In genomic region chr20:48621256-48622078, GRCh38 we compare ENCODE assay signal across 1 cellular context.
TF ChIP-seq lines count a peak whose summit lies in the region.

No MANE protein-coding gene starts in this region.

TF ChIP-seq in K562, 482 proteins besides CTCF, POLR2A, EP300 and RAD21 (continued from another document):
- TF ChIP-seq PRDM10 (IDR thresholded peaks at IDR 0.05; ENCODE audit: partially characterized antibody), result peak; percentile 40
- no peak for TF ChIP-seq NFE2 (IDR thresholded peaks at IDR 0.05; ENCODE audit: low read depth)
- no peak for TF ChIP-seq PHF8 (IDR thresholded peaks at IDR 0.05; ENCODE audit: borderline replicate concordance, low read length)
- 0 out of 2 replicates have a peak, but pooled peaks have one; percentile 11 for TF ChIP-seq ZNF766 (CRISPR knock-in tag; conservative IDR thresholded peaks at IDR 0.05)
- TF ChIP-seq, protein P1, sequence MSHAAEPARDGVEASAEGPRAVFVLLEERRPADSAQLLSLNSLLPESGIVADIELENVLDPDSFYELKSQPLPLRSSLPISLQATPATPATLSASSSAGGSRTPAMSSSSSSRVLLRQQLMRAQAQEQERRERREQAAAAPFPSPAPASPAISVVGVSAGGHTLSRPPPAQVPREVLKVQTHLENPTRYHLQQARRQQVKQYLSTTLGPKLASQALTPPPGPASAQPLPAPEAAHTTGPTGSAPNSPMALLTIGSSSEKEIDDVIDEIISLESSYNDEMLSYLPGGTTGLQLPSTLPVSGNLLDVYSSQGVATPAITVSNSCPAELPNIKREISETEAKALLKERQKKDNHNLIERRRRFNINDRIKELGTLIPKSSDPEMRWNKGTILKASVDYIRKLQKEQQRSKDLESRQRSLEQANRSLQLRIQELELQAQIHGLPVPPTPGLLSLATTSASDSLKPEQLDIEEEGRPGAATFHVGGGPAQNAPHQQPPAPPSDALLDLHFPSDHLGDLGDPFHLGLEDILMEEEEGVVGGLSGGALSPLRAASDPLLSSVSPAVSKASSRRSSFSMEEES (CRISPR knock-in tag; IDR thresholded peaks at IDR 0.05), result no peak
- TF ChIP-seq ZBTB11 (CRISPR knock-in tag; IDR thresholded peaks at IDR 0.05), result 0 out of 6 replicates have a peak, but pooled peaks of 1 of the 3 experiments have one; percentile 4
- no peak for TF ChIP-seq ZNF740 (CRISPR knock-in tag; IDR thresholded peaks at IDR 0.05)
- TF ChIP-seq ZNF740 (tag; IDR thresholded peaks at IDR 0.05), result 0 out of 4 replicates have a peak, but pooled peaks of 1 of the 2 experiments have one; percentile 16
- TF ChIP-seq ZNF77 (CRISPR knock-in tag; IDR thresholded peaks at IDR 0.05), result no peak
- no peak for TF ChIP-seq SREBF2 (CRISPR knock-in tag; IDR thresholded peaks at IDR 0.05)
- no peak for TF ChIP-seq SAFB (IDR thresholded peaks at IDR 0.05; ENCODE audit: borderline replicate concordance, low read depth, low read length)
- TF ChIP-seq, protein P2, sequence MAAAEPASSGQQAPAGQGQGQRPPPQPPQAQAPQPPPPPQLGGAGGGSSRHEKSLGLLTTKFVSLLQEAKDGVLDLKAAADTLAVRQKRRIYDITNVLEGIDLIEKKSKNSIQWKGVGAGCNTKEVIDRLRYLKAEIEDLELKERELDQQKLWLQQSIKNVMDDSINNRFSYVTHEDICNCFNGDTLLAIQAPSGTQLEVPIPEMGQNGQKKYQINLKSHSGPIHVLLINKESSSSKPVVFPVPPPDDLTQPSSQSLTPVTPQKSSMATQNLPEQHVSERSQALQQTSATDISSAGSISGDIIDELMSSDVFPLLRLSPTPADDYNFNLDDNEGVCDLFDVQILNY (CRISPR knock-in tag; IDR thresholded peaks at IDR 0.05), result no peak
- TF ChIP-seq, protein P3, sequence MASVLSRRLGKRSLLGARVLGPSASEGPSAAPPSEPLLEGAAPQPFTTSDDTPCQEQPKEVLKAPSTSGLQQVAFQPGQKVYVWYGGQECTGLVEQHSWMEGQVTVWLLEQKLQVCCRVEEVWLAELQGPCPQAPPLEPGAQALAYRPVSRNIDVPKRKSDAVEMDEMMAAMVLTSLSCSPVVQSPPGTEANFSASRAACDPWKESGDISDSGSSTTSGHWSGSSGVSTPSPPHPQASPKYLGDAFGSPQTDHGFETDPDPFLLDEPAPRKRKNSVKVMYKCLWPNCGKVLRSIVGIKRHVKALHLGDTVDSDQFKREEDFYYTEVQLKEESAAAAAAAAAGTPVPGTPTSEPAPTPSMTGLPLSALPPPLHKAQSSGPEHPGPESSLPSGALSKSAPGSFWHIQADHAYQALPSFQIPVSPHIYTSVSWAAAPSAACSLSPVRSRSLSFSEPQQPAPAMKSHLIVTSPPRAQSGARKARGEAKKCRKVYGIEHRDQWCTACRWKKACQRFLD (CRISPR knock-in tag; IDR thresholded peaks at IDR 0.05), result no peak
- TF ChIP-seq ZNF277 (CRISPR knock-in tag; IDR thresholded peaks at IDR 0.05; ENCODE audit: borderline replicate concordance), result no peak
- TF ChIP-seq, protein P4, sequence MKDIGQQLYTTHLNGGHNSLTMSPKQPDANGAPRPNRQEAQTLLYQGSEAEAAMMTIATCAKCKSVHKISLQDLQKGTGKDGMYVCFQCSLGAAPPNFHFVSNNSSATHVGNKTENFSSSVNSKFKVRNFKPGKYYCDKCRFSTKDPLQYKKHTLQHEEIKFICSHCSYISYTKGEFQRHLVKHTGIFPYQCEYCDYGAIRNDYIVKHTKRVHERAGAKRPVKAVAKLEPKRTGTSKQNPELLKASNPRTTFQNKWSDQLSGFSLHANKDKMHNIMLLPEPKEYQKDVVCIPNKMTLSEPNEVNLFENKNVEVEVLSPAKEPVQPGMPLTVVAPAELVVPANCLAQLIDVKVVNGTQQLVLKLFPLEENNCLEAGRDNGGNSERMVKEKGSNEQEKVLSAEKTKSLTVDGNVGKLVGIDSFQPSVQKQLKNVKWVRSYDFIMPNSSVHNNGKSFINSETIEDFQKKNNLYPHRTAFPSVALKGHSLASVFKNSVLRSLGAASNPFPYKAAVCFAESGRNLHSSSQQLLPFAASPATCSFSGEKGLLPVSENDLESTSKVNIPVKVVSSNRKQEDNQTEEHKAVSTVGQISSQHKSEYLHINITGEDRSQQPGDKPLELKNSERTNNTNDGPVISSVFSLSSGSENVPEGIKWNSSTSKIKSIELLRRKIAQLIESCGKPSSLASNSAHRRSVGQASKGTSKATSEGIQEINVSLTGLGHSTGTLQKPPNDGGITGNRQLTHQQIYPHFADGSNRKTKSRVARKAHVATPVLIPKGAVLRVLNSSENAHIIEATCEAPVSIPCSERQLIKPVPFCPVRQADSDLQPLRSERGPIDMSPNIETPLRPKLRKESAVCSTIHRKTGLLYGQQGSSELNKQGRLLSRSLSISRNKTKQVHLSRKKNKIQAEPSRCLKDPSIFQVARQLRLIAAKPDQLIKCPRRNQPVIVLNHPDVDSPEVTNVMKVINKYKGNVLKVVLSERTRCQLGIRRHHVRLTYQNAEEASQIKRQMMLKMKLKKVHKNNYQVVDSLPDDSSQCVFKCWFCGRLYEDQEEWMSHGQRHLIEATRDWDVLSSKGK (CRISPR knock-in tag; IDR thresholded peaks at IDR 0.05), result no peak
- TF ChIP-seq IRF9 (tag; IDR thresholded peaks at IDR 0.05), result no peak
- TF ChIP-seq DNMT1 (IDR thresholded peaks at IDR 0.05), result no peak
- no peak for TF ChIP-seq CREBBP (IDR thresholded peaks at IDR 0.05; ENCODE audit: low read depth, low read length)
- no peak for TF ChIP-seq HDAC1 (IDR thresholded peaks at IDR 0.05)
- TF ChIP-seq, protein P5, sequence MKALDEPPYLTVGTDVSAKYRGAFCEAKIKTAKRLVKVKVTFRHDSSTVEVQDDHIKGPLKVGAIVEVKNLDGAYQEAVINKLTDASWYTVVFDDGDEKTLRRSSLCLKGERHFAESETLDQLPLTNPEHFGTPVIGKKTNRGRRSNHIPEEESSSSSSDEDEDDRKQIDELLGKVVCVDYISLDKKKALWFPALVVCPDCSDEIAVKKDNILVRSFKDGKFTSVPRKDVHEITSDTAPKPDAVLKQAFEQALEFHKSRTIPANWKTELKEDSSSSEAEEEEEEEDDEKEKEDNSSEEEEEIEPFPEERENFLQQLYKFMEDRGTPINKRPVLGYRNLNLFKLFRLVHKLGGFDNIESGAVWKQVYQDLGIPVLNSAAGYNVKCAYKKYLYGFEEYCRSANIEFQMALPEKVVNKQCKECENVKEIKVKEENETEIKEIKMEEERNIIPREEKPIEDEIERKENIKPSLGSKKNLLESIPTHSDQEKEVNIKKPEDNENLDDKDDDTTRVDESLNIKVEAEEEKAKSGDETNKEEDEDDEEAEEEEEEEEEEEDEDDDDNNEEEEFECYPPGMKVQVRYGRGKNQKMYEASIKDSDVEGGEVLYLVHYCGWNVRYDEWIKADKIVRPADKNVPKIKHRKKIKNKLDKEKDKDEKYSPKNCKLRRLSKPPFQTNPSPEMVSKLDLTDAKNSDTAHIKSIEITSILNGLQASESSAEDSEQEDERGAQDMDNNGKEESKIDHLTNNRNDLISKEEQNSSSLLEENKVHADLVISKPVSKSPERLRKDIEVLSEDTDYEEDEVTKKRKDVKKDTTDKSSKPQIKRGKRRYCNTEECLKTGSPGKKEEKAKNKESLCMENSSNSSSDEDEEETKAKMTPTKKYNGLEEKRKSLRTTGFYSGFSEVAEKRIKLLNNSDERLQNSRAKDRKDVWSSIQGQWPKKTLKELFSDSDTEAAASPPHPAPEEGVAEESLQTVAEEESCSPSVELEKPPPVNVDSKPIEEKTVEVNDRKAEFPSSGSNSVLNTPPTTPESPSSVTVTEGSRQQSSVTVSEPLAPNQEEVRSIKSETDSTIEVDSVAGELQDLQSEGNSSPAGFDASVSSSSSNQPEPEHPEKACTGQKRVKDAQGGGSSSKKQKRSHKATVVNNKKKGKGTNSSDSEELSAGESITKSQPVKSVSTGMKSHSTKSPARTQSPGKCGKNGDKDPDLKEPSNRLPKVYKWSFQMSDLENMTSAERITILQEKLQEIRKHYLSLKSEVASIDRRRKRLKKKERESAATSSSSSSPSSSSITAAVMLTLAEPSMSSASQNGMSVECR (CRISPR knock-in tag; IDR thresholded peaks at IDR 0.05), result no peak
- no peak for TF ChIP-seq FOSL1 (tag; conservative IDR thresholded peaks at IDR 0.05)
- TF ChIP-seq L3MBTL2 (IDR thresholded peaks at IDR 0.05), result peak; percentile 40; the same call in 1 of the 2 replicates
- TF ChIP-seq SPI1 (IDR thresholded peaks at IDR 0.05; ENCODE audit: borderline replicate concordance, low read depth, low read length), result peak; percentile 8; the same call in 1 of the 2 replicates
- TF ChIP-seq TRIM25 (IDR thresholded peaks at IDR 0.05; ENCODE audit: borderline replicate concordance), result no peak
- TF ChIP-seq SRF (CRISPR knock-in tag; IDR thresholded peaks at IDR 0.05), result no peak
- TF ChIP-seq ZNF324 (CRISPR knock-in tag; IDR thresholded peaks at IDR 0.05), result no peak
- no peak for TF ChIP-seq JUND (IDR thresholded peaks at IDR 0.05; ENCODE audit: borderline replicate concordance, low read depth, low read length)
- TF ChIP-seq JUND (tag; IDR thresholded peaks at IDR 0.05; ENCODE audit: borderline replicate concordance, low read depth, low read length), result no peak
